In the genomic region with DNA sequence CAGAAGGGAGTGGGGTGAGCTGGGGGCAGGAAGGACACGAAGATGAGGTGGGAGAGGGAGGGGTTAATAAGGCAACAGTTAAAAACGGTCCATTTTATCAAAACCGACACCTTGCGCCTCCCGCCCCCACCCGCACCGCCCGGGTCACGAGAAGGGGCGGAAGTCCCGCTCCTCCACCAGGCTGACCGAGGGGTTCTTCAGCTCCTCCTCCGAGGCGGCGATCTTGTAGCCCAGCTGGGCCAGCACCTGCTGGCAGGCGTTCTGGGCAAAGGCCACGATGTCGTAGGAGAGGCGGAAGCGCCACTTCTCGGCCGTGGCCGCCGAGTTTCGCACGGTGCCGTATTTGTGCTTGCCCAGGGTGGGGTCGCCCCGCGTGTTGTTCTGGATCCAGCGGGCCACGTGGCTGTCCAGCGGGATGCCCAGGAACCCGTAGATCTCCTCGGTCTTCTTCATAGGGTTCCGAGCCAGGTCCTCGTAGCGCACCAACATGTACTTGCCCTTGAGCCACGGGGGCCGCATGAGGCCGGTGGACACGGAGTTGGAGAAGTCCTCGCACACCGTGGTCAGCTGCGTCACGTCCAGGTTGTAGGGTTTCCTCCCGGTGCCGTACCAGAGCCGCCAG, we compare ENCODE assay signal across 28 cellular contexts. TPM values are rescaled to one million over a fixed set of nuclear protein-coding genes. Genes with fewer than 3 reads are reported as not detected.
"Had no signal": no experiment of that assay in that cellular context is flagged by ENCODE, and none has a peak within 500 bp of the region (broad histone marks: within the 10 kb centered on the region; RNA-seq: fewer than 3 reads in every experiment).

No MANE protein-coding gene starts in this region.

- ATAC-seq: activated T-cell treated with anti-CD3 and anti-CD28 coated beads, Interleukin-2, amount 50 U/mL, for 72 hours; effector memory CD8-positive, alpha-beta T cell; left colon; naive thymus-derived CD4-positive, alpha-beta T cell; right cardiac atrium had no signal

- H3K9me3 Mint-ChIP-seq: activated naive CD4-positive, alpha-beta T cell treated with anti-CD3 and anti-CD28 coated beads for 36 hours; activated naive CD8-positive, alpha-beta T cell treated with anti-CD3 and anti-CD28 coated beads for 36 hours; activated T-cell treated with anti-CD3 and anti-CD28 coated beads, Interleukin-2, amount 50 U/mL, for 72 hours; effector memory CD8-positive, alpha-beta T cell; immature natural killer cell; T-helper 1 cell treated with Interleukin-12 subunit alpha and Interleukin-12 subunit beta and Interleukin-4 antibody, amounts not matched to agents 30 μg/mL and 1 μg/mL, for 36 hours had no signal

- H3K4me3 ChIP-seq: adrenal gland, cardiac muscle cell, coronary artery, dorsolateral prefrontal cortex, transverse colon, uterus had no signal

- DNase-seq: activated CD4-positive, alpha-beta T cell treated with anti-CD3 and anti-CD28 coated beads for 4 hours; activated CD4-positive, alpha-beta T cell treated with anti-CD3 and anti-CD28 coated beads, Interleukin-2, amount 50 U/mL, for 4 hours; activated naive CD4-positive, alpha-beta T cell treated with anti-CD3 and anti-CD28 coated beads for 36 hours; activated naive CD8-positive, alpha-beta T cell treated with anti-CD3 and anti-CD28 coated beads for 36 hours; activated T-cell treated with anti-CD3 and anti-CD28 coated beads, Interleukin-2, amount 50 U/mL, for 72 hours; aorta; dorsolateral prefrontal cortex; effector memory CD8-positive, alpha-beta T cell; hypothalamus; immature natural killer cell; kidney; left colon; midbrain; naive thymus-derived CD4-positive, alpha-beta T cell; stimulated activated naive CD4-positive, alpha-beta T cell; SW 1271; T-helper 9 cell; transverse colon; uterus had no signal

- H3K79me2 ChIP-seq: parathyroid adenoma had no signal

- H3K36me3 ChIP-seq: adrenal gland, cardiac muscle cell, neutrophil, transverse colon, uterus had no signal

- H2AFZ ChIP-seq: parathyroid adenoma had no signal

- H3K9ac ChIP-seq: parathyroid adenoma had no signal

- H3K27me3 ChIP-seq: cardiac muscle cell, dorsolateral prefrontal cortex, uterus had no signal

- H3K9me3 ChIP-seq: adrenal gland, neutrophil, transverse colon, uterus had no signal

- H3K4me3 Mint-ChIP-seq: activated naive CD4-positive, alpha-beta T cell treated with anti-CD3 and anti-CD28 coated beads for 36 hours; activated naive CD8-positive, alpha-beta T cell treated with anti-CD3 and anti-CD28 coated beads for 36 hours; brain; naive thymus-derived CD4-positive, alpha-beta T cell; T-helper 1 cell treated with Interleukin-12 subunit alpha and Interleukin-12 subunit beta and Interleukin-4 antibody, amounts not matched to agents 30 μg/mL and 1 μg/mL, for 36 hours had no signal

- H3K27ac ChIP-seq: adrenal gland, cardiac muscle cell, coronary artery, dorsolateral prefrontal cortex, neutrophil, parathyroid adenoma, transverse colon, uterus, VCaP had no signal

- H3K4me1 ChIP-seq: adrenal gland, parathyroid adenoma, transverse colon, uterus had no signal

- H3K27ac Mint-ChIP-seq: activated naive CD4-positive, alpha-beta T cell treated with anti-CD3 and anti-CD28 coated beads for 36 hours; activated naive CD8-positive, alpha-beta T cell treated with anti-CD3 and anti-CD28 coated beads for 36 hours; activated T-cell treated with anti-CD3 and anti-CD28 coated beads, Interleukin-2, amount 50 U/mL, for 72 hours; naive thymus-derived CD4-positive, alpha-beta T cell; T-helper 1 cell treated with Interleukin-12 subunit alpha and Interleukin-12 subunit beta and Interleukin-4 antibody, amounts not matched to agents 30 μg/mL and 1 μg/mL, for 36 hours had no signal

- H3K36me3 Mint-ChIP-seq: activated naive CD8-positive, alpha-beta T cell treated with anti-CD3 and anti-CD28 coated beads for 36 hours; immature natural killer cell; naive thymus-derived CD4-positive, alpha-beta T cell had no signal

RNA-seq across cellular contexts. Expression of gene CHST1, which starts 15.8 kb away (rescaled TPM):
- total RNA-seq: activated naive CD4-positive, alpha-beta T cell treated with anti-CD3 and anti-CD28 coated beads for 36 hours; activated naive CD8-positive, alpha-beta T cell treated with anti-CD3 and anti-CD28 coated beads for 36 hours; naive thymus-derived CD4-positive, alpha-beta T cell had no signal
